ENCODE assay signal across 2 cellular contexts in genomic region chr22:39311592-39312400, GRCh38.
TF ChIP-seq lines count a peak whose summit lies in the region.

No MANE protein-coding gene starts in this region.

TF ChIP-seq in HEK293, 187 proteins besides CTCF, POLR2A, EP300 and RAD21 (continued from another document and continues in another):
- 0 out of 2 replicates have a peak, but pooled peaks have one; percentile 5 for TF ChIP-seq REST (tag by site-specific recombination; IDR thresholded peaks at IDR 0.05)
- no peak for TF ChIP-seq ZNF571 (tag by site-specific recombination; IDR thresholded peaks at IDR 0.05)
- TF ChIP-seq ZNF660 (tag by site-specific recombination; IDR thresholded peaks at IDR 0.05) = no peak
- TF ChIP-seq, protein P1, sequence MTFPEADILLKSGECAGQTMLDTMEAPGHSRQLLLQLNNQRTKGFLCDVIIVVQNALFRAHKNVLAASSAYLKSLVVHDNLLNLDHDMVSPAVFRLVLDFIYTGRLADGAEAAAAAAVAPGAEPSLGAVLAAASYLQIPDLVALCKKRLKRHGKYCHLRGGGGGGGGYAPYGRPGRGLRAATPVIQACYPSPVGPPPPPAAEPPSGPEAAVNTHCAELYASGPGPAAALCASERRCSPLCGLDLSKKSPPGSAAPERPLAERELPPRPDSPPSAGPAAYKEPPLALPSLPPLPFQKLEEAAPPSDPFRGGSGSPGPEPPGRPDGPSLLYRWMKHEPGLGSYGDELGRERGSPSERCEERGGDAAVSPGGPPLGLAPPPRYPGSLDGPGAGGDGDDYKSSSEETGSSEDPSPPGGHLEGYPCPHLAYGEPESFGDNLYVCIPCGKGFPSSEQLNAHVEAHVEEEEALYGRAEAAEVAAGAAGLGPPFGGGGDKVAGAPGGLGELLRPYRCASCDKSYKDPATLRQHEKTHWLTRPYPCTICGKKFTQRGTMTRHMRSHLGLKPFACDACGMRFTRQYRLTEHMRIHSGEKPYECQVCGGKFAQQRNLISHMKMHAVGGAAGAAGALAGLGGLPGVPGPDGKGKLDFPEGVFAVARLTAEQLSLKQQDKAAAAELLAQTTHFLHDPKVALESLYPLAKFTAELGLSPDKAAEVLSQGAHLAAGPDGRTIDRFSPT (tag by site-specific recombination; IDR thresholded peaks at IDR 0.05) = peak; percentile 83; the same call in 1 of the 2 replicates
- TF ChIP-seq PRDM2 (tag by site-specific recombination; IDR thresholded peaks at IDR 0.05; ENCODE audit: borderline replicate concordance) = no peak
- no peak for TF ChIP-seq KLF10 (tag by site-specific recombination; IDR thresholded peaks at IDR 0.05)
- peak; percentile 35; the same call in 1 of the 2 replicates for TF ChIP-seq BCL11A (tag by site-specific recombination; IDR thresholded peaks at IDR 0.05; ENCODE audit: low read depth)
- TF ChIP-seq, protein P2, sequence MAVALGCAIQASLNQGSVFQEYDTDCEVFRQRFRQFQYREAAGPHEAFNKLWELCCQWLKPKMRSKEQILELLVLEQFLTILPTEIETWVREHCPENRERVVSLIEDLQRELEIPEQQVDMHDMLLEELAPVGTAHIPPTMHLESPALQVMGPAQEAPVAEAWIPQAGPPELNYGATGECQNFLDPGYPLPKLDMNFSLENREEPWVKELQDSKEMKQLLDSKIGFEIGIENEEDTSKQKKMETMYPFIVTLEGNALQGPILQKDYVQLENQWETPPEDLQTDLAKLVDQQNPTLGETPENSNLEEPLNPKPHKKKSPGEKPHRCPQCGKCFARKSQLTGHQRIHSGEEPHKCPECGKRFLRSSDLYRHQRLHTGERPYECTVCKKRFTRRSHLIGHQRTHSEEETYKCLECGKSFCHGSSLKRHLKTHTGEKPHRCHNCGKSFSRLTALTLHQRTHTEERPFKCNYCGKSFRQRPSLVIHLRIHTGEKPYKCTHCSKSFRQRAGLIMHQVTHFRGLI (tag by site-specific recombination; IDR thresholded peaks at IDR 0.05) = no peak
- TF ChIP-seq ZNF394 (tag by site-specific recombination; IDR thresholded peaks at IDR 0.05; ENCODE audit: borderline replicate concordance) = peak; percentile 53; the same call in 1 of the 2 replicates
- 0 out of 2 replicates have a peak, but pooled peaks have one; percentile 7 for TF ChIP-seq ZBTB20 (tag by site-specific recombination; IDR thresholded peaks at IDR 0.05)

TF ChIP-seq in WTC11, 78 proteins besides CTCF, POLR2A, EP300 and RAD21 (continued from another document):
- TF ChIP-seq, protein P3, sequence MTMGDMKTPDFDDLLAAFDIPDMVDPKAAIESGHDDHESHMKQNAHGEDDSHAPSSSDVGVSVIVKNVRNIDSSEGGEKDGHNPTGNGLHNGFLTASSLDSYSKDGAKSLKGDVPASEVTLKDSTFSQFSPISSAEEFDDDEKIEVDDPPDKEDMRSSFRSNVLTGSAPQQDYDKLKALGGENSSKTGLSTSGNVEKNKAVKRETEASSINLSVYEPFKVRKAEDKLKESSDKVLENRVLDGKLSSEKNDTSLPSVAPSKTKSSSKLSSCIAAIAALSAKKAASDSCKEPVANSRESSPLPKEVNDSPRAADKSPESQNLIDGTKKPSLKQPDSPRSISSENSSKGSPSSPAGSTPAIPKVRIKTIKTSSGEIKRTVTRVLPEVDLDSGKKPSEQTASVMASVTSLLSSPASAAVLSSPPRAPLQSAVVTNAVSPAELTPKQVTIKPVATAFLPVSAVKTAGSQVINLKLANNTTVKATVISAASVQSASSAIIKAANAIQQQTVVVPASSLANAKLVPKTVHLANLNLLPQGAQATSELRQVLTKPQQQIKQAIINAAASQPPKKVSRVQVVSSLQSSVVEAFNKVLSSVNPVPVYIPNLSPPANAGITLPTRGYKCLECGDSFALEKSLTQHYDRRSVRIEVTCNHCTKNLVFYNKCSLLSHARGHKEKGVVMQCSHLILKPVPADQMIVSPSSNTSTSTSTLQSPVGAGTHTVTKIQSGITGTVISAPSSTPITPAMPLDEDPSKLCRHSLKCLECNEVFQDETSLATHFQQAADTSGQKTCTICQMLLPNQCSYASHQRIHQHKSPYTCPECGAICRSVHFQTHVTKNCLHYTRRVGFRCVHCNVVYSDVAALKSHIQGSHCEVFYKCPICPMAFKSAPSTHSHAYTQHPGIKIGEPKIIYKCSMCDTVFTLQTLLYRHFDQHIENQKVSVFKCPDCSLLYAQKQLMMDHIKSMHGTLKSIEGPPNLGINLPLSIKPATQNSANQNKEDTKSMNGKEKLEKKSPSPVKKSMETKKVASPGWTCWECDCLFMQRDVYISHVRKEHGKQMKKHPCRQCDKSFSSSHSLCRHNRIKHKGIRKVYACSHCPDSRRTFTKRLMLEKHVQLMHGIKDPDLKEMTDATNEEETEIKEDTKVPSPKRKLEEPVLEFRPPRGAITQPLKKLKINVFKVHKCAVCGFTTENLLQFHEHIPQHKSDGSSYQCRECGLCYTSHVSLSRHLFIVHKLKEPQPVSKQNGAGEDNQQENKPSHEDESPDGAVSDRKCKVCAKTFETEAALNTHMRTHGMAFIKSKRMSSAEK (CRISPR knock-in tag; IDR thresholded peaks at IDR 0.05; ENCODE audit: borderline replicate concordance) = peak; percentile 78; the same call in 1 of the 2 replicates
- peak; percentile 96; the same call in 1 of the 2 replicates for TF ChIP-seq NFATC4 (CRISPR knock-in tag; IDR thresholded peaks at IDR 0.05)
- TF ChIP-seq, protein P4, sequence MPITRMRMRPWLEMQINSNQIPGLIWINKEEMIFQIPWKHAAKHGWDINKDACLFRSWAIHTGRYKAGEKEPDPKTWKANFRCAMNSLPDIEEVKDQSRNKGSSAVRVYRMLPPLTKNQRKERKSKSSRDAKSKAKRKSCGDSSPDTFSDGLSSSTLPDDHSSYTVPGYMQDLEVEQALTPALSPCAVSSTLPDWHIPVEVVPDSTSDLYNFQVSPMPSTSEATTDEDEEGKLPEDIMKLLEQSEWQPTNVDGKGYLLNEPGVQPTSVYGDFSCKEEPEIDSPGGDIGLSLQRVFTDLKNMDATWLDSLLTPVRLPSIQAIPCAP (CRISPR knock-in tag; IDR thresholded peaks at IDR 0.05) = 0 out of 2 replicates have a peak, but pooled peaks have one; percentile 30
- TF ChIP-seq ZNF416 (CRISPR knock-in tag; IDR thresholded peaks at IDR 0.05) = peak; percentile 90; the same call in 1 of the 2 replicates
- TF ChIP-seq ESRRA (CRISPR knock-in tag; IDR thresholded peaks at IDR 0.05; ENCODE audit: borderline replicate concordance) = 0 out of 2 replicates have a peak, but pooled peaks have one; percentile 51
- TF ChIP-seq, protein P5, sequence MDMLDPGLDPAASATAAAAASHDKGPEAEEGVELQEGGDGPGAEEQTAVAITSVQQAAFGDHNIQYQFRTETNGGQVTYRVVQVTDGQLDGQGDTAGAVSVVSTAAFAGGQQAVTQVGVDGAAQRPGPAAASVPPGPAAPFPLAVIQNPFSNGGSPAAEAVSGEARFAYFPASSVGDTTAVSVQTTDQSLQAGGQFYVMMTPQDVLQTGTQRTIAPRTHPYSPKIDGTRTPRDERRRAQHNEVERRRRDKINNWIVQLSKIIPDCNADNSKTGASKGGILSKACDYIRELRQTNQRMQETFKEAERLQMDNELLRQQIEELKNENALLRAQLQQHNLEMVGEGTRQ (CRISPR knock-in tag; IDR thresholded peaks at IDR 0.05) = no peak; the same call in 1 of the 2 replicates
- TF ChIP-seq ELF4 (CRISPR knock-in tag; IDR thresholded peaks at IDR 0.05; ENCODE audit: low read depth) = no peak
- TF ChIP-seq STAT6 (CRISPR knock-in tag; conservative IDR thresholded peaks at IDR 0.05; ENCODE audit: low read depth) = 0 out of 2 replicates have a peak, but pooled peaks have one; percentile 16
- peak; percentile 85 for TF ChIP-seq ZNF425 (CRISPR knock-in tag; conservative IDR thresholded peaks at IDR 0.05)
- TF ChIP-seq, protein P6, sequence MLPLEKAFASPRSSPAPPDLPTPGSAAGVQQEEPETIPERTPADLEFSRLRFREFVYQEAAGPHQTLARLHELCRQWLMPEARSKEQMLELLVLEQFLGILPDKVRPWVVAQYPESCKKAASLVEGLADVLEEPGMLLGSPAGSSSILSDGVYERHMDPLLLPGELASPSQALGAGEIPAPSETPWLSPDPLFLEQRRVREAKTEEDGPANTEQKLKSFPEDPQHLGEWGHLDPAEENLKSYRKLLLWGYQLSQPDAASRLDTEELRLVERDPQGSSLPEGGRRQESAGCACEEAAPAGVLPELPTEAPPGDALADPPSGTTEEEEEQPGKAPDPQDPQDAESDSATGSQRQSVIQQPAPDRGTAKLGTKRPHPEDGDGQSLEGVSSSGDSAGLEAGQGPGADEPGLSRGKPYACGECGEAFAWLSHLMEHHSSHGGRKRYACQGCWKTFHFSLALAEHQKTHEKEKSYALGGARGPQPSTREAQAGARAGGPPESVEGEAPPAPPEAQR (CRISPR knock-in tag; IDR thresholded peaks at IDR 0.05) = no peak
- TF ChIP-seq EMX1 (CRISPR knock-in tag; IDR thresholded peaks at IDR 0.05) = peak; percentile 96
- 0 out of 2 replicates have a peak, but pooled peaks have one; percentile 1 for TF ChIP-seq PREB (CRISPR knock-in tag; IDR thresholded peaks at IDR 0.05; ENCODE audit: borderline replicate concordance)
- 0 out of 2 replicates have a peak, but pooled peaks have one; percentile 47 for TF ChIP-seq CREM (CRISPR knock-in tag; IDR thresholded peaks at IDR 0.05)
- peak; percentile 38; the same call in 1 of the 2 replicates for TF ChIP-seq ETV6 (CRISPR knock-in tag; IDR thresholded peaks at IDR 0.05)
- peak; percentile 96 for TF ChIP-seq ZNF671 (CRISPR knock-in tag; IDR thresholded peaks at IDR 0.05)
- peak; percentile 55; the same call in 1 of the 2 replicates for TF ChIP-seq ZBTB21 (CRISPR knock-in tag; IDR thresholded peaks at IDR 0.05; ENCODE audit: borderline replicate concordance)
- TF ChIP-seq, protein P7, sequence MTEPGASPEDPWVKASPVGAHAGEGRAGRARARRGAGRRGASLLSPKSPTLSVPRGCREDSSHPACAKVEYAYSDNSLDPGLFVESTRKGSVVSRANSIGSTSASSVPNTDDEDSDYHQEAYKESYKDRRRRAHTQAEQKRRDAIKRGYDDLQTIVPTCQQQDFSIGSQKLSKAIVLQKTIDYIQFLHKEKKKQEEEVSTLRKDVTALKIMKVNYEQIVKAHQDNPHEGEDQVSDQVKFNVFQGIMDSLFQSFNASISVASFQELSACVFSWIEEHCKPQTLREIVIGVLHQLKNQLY (CRISPR knock-in tag; IDR thresholded peaks at IDR 0.05) = peak; percentile 25; the same call in 1 of the 2 replicates
- TF ChIP-seq PRRX2 (CRISPR knock-in tag; IDR thresholded peaks at IDR 0.05) = peak; percentile 93
- TF ChIP-seq FOXK1 (CRISPR knock-in tag; IDR thresholded peaks at IDR 0.05) = peak; percentile 18; the same call in 1 of the 2 replicates
